Comparison of ENCODE assay signal across 1 cellular context in the genomic region with DNA sequence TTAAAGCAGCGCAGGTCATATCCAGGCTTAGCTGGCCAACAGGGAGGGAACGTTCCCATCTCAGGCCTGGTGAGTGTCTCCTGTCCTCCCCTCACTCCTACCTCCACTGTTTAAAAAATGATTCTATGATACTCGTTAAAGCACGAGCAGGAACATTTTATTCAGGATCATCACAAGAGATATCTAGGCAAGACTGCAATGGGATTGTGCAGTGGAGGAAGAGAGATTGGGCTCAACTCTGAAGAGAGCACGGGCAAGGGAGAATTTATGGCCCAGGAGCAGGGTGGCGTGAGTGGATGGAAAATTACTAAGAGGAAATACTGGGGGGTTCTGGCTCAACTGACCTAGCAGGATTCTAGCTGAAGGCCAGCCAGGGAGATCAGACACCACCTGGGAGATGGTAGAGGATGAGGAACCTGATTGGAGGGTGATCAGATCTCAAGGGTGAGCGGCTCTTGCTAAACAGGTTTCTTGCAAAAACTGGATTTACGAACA.
TF ChIP-seq lines count a peak whose summit lies in the region.

No MANE protein-coding gene starts in this region.

TF ChIP-seq in SK-N-SH, 30 proteins besides CTCF, POLR2A, EP300 and RAD21 (continued from another document):
- TF ChIP-seq, protein P1, sequence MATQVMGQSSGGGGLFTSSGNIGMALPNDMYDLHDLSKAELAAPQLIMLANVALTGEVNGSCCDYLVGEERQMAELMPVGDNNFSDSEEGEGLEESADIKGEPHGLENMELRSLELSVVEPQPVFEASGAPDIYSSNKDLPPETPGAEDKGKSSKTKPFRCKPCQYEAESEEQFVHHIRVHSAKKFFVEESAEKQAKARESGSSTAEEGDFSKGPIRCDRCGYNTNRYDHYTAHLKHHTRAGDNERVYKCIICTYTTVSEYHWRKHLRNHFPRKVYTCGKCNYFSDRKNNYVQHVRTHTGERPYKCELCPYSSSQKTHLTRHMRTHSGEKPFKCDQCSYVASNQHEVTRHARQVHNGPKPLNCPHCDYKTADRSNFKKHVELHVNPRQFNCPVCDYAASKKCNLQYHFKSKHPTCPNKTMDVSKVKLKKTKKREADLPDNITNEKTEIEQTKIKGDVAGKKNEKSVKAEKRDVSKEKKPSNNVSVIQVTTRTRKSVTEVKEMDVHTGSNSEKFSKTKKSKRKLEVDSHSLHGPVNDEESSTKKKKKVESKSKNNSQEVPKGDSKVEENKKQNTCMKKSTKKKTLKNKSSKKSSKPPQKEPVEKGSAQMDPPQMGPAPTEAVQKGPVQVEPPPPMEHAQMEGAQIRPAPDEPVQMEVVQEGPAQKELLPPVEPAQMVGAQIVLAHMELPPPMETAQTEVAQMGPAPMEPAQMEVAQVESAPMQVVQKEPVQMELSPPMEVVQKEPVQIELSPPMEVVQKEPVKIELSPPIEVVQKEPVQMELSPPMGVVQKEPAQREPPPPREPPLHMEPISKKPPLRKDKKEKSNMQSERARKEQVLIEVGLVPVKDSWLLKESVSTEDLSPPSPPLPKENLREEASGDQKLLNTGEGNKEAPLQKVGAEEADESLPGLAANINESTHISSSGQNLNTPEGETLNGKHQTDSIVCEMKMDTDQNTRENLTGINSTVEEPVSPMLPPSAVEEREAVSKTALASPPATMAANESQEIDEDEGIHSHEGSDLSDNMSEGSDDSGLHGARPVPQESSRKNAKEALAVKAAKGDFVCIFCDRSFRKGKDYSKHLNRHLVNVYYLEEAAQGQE (IDR thresholded peaks at IDR 0.05; ENCODE audit: low read depth, low read length), result no peak
- TF ChIP-seq, protein P2, sequence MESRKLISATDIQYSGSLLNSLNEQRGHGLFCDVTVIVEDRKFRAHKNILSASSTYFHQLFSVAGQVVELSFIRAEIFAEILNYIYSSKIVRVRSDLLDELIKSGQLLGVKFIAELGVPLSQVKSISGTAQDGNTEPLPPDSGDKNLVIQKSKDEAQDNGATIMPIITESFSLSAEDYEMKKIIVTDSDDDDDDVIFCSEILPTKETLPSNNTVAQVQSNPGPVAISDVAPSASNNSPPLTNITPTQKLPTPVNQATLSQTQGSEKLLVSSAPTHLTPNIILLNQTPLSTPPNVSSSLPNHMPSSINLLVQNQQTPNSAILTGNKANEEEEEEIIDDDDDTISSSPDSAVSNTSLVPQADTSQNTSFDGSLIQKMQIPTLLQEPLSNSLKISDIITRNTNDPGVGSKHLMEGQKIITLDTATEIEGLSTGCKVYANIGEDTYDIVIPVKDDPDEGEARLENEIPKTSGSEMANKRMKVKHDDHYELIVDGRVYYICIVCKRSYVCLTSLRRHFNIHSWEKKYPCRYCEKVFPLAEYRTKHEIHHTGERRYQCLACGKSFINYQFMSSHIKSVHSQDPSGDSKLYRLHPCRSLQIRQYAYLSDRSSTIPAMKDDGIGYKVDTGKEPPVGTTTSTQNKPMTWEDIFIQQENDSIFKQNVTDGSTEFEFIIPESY (IDR thresholded peaks at IDR 0.05; ENCODE audit: borderline replicate concordance, low read depth), result no peak
- no peak for TF ChIP-seq EZH2phosphoT487 (IDR thresholded peaks at IDR 0.05; ENCODE audit: borderline replicate concordance, low read depth)
- no peak for TF ChIP-seq ELF1 (IDR thresholded peaks at IDR 0.05)
- TF ChIP-seq NFIC (IDR thresholded peaks at IDR 0.05; ENCODE audit: borderline replicate concordance), result no peak
- no peak for TF ChIP-seq SMC3 (IDR thresholded peaks at IDR 0.05; ENCODE audit: low read depth, low read length)
- TF ChIP-seq SIN3A (IDR thresholded peaks at IDR 0.05; ENCODE audit: borderline replicate concordance, low read depth, low read length), result no peak
- TF ChIP-seq, protein P3, sequence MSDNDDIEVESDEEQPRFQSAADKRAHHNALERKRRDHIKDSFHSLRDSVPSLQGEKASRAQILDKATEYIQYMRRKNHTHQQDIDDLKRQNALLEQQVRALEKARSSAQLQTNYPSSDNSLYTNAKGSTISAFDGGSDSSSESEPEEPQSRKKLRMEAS (IDR thresholded peaks at IDR 0.05; ENCODE audit: low read depth), result no peak
- no peak for TF ChIP-seq RFX5 (IDR thresholded peaks at IDR 0.05; ENCODE audit: low read length)
